Comparison of ENCODE assay signal across 13 cellular contexts in genomic region chr12:62468935-62469334, GRCh38. TPM values are rescaled to one million over a fixed set of nuclear protein-coding genes. Genes with fewer than 3 reads are reported as not detected.
A peak's percentile ranks its signal among the peaks of the same experiment; 100 is the strongest.
DNase-seq lines count a peak whose midpoint lies in the region; ATAC-seq and TF ChIP-seq lines count a peak whose summit lies in the region.
"Had no signal": no experiment of that assay in that cellular context is flagged by ENCODE, and none has a peak within 500 bp of the region (broad histone marks: within the 10 kb centered on the region; RNA-seq: fewer than 3 reads in every experiment).

No MANE protein-coding gene starts in this region.

- no peak for DNase-seq in cardiac muscle cell (ENCODE audit: low read depth in 1 of 2, low spot score in 1 of 2)
- no peak for DNase-seq in left cardiac atrium
- no peak for DNase-seq in SK-N-MC (ENCODE audit: low read depth, low spot score)
- DNase-seq in fibroblast of pulmonary artery (ENCODE audit: low read depth) = no peak
- DNase-seq in GM03348 (ENCODE audit: low spot score) = no peak
- DNase-seq in effector memory CD8-positive, alpha-beta T cell = no peak
- DNase-seq: COR-L47; effector CD4-positive, alpha-beta T cell; kidney; SHP77 treated with DMSO at 0.1 percent for 48 hours had no signal

- H3K9me3 ChIP-seq in cardiac muscle cell (ENCODE audit: low read depth) (no peaks in the 10 kb centered on the region), SK-N-MC (ENCODE audit: low read depth, low read length) (no peaks in the 10 kb centered on the region), subcutaneous abdominal adipose tissue (ENCODE audit: control insufficient read depth in 5 of 5, low read length in 5 of 5) (no peaks in the 10 kb centered on the region)

- H3K36me3 ChIP-seq in cardiac muscle cell = peaks cover 5% of the 10 kb centered on the region
- peaks cover 9% of the 10 kb centered on the region; the same call in 1 of the 2 replicates for H3K36me3 ChIP-seq in SK-N-MC (ENCODE audit: insufficient read depth, low read length)
- peaks cover 0 to 5% (median 2%) of the 10 kb centered on the region in 5 donors for H3K36me3 ChIP-seq in subcutaneous abdominal adipose tissue (ENCODE audit: control insufficient read depth in 5 of 5, insufficient read depth in 5 of 5, low read length in 5 of 5)

- intact Hi-C loops in left cardiac atrium (cut with DNase I) = no loop called here

- H3K9me3 Mint-ChIP-seq in effector memory CD8-positive, alpha-beta T cell = no peaks in the 10 kb centered on the region

- H3K27ac ChIP-seq in cardiac muscle cell (no peak overlapping the region), SK-N-MC (no peak overlapping the region), subcutaneous abdominal adipose tissue (ENCODE audit: low read depth, low read length) (no peak overlapping the region)
- H3K27ac ChIP-seq: skin epidermis had no signal

- H3K4me3 ChIP-seq in cardiac muscle cell = peak overlapping the region; percentile 96
- H3K4me3 ChIP-seq in SK-N-MC = peak overlapping the region; percentile 95
- H3K4me3 ChIP-seq in fibroblast of pulmonary artery (replicated peaks; ENCODE audit: low read depth, low read length) = peak overlapping the region; percentile 73
- peak overlapping the region in 3 of 5 donors; percentile 12 to 55 (median 22) for H3K4me3 ChIP-seq in subcutaneous abdominal adipose tissue (ENCODE audit: low read depth in 1 of 5, low read length in 5 of 5)

- H3K36me3 Mint-ChIP-seq in effector memory CD8-positive, alpha-beta T cell (ENCODE audit: insufficient read depth) = peaks cover 7% of the 10 kb centered on the region

- H3K27ac Mint-ChIP-seq in effector memory CD8-positive, alpha-beta T cell = no peak overlapping the region

- no peaks in the 10 kb centered on the region for H3K27me3 ChIP-seq in cardiac muscle cell
- no peaks in the 10 kb centered on the region for H3K27me3 ChIP-seq in subcutaneous abdominal adipose tissue (ENCODE audit: control insufficient read depth in 5 of 5, insufficient read depth in 4 of 5, low read length in 5 of 5)

- H3K4me1 Mint-ChIP-seq in effector memory CD8-positive, alpha-beta T cell (ENCODE audit: low read depth in 2 of 2) = peaks cover 17 to 24% of the 10 kb centered on the region in 2 donors

- H3K27me3 Mint-ChIP-seq in effector memory CD8-positive, alpha-beta T cell = no peaks in the 10 kb centered on the region

- peak overlapping the region in 1 of 2 donors; percentile 97 for H3K4me3 Mint-ChIP-seq in effector memory CD8-positive, alpha-beta T cell

- peak overlapping the region; percentile 72 for H3K9ac ChIP-seq in SK-N-MC (ENCODE audit: insufficient read length)
- H3K9ac ChIP-seq in subcutaneous abdominal adipose tissue (ENCODE audit: low read length in 5 of 5) = no peak overlapping the region

- ATAC-seq in left cardiac atrium (no peak), HG03108 (IDR thresholded peaks at IDR 0.05; ENCODE audit: unreplicated experiment) (no peak)
- no peak for ATAC-seq in effector memory CD8-positive, alpha-beta T cell (replicated peaks)

- H3K4me1 ChIP-seq in cardiac muscle cell (ENCODE audit: low read depth) = peaks cover 17% of the 10 kb centered on the region
- peaks cover 7 to 37% (median 27%) of the 10 kb centered on the region in 5 donors for H3K4me1 ChIP-seq in subcutaneous abdominal adipose tissue (ENCODE audit: control insufficient read depth in 5 of 5, insufficient read depth in 5 of 5, low read length in 5 of 5)

- no peak for TF ChIP-seq CTCF in cardiac muscle cell (IDR thresholded peaks at IDR 0.05; ENCODE audit: low read depth, low read length)
- TF ChIP-seq CTCF in fibroblast of pulmonary artery (IDR thresholded peaks at IDR 0.05; ENCODE audit: low read length, missing control alignments) = no peak

RNA-seq across cellular contexts. Expression of gene MON2, which starts 2.3 kb away (rescaled TPM):
- total RNA-seq in cardiac muscle cell = 15.8 and 39.9 TPM in 2 replicates
- 20.5 and 29.6 TPM in 2 replicates for polyA plus RNA-seq in cardiac muscle cell
- total RNA-seq in left cardiac atrium = 10 to 100 TPM; 21.3 to 27.0 TPM

Comparison
In these comparisons a context has a peak if more than half of its experiments do, and no peak if none do; other contexts are left out.
1. H3K4me3 ChIP-seq: peak in every context shown above with its lines; median percentile 96 in cardiac muscle cell; 95 in SK-N-MC; 73 in fibroblast of pulmonary artery; 22 in subcutaneous abdominal adipose tissue.